ENCODE assay signal across 8 cellular contexts in genomic region chr1:229558460-229559335, GRCh38. TPM values are rescaled to one million over a fixed set of nuclear protein-coding genes. Genes with fewer than 3 reads are reported as not detected.
DNase-seq lines count a peak whose midpoint lies in the region; ATAC-seq and TF ChIP-seq lines count a peak whose summit lies in the region.

Gene ABCB10, minus strand, starts transcription at chr1:229558707. Its CDS starts 55 bp downstream, at chr1:229558652.

- H3K4me1 ChIP-seq in thymus (ENCODE audit: control insufficient read depth, insufficient read depth, low read length), result peaks cover 3% of the 10 kb centered on the region

- H3K4me3 Mint-ChIP-seq in activated naive CD8-positive, alpha-beta T cell, result peak within 1 kb of the TSS; percentile 96
- H3K4me3 Mint-ChIP-seq in glutamatergic neuron (ENCODE audit: unreplicated experiment) (peak within 1 kb of the TSS; percentile 93), osteocyte (ENCODE audit: unreplicated experiment) (peak within 1 kb of the TSS; percentile 93)

- H3K9me3 ChIP-seq in thymus (ENCODE audit: control insufficient read depth), result no peaks in the 10 kb centered on the region

- H3K4me3 ChIP-seq in GM12864 (ENCODE audit: low read depth, low read length) (peak within 1 kb of the TSS; percentile 69), thymus (ENCODE audit: low read length) (peak within 1 kb of the TSS; percentile 89)

- H3K27ac ChIP-seq in thymus (ENCODE audit: low read depth), result peak within 1 kb of the TSS; percentile 81

- DNase-seq in GM12864 (ENCODE audit: low read depth) (peak; percentile 89), NCI-H1092 (lab: John Stamatoyannopoulos, UW) (peak; percentile 97), SKM-1 treated with dmso at 0.1 percent for 144 hours (lab: John Stamatoyannopoulos, UW; ENCODE audit: unreplicated experiment) (peak; percentile 99), glutamatergic neuron (peak; percentile 98), osteocyte (ENCODE audit: extremely low spot score, unreplicated experiment) (peak; percentile 99)

- no peaks in the 10 kb centered on the region for H3K27me3 ChIP-seq in thymus (ENCODE audit: control insufficient read depth, insufficient read depth)

- peak; percentile 72 for TF ChIP-seq CTCF in GM12864 (IDR thresholded peaks at IDR 0.05; ENCODE audit: low read depth, low read length, missing control alignments)
- TF ChIP-seq CTCF in glutamatergic neuron (IDR thresholded peaks at IDR 0.05; ENCODE audit: partially characterized antibody, unreplicated experiment), result peak; percentile 85
- TF ChIP-seq CTCF in osteocyte (IDR thresholded peaks at IDR 0.05), result peak; percentile 88

- peak; percentile 81 for ATAC-seq in HG02610 (IDR thresholded peaks at IDR 0.05; ENCODE audit: unreplicated experiment)

- H3K9me3 Mint-ChIP-seq in activated naive CD8-positive, alpha-beta T cell (ENCODE audit: low read depth), result no peaks in the 10 kb centered on the region
- H3K9me3 Mint-ChIP-seq in glutamatergic neuron (ENCODE audit: unreplicated experiment) (peaks cover 4% of the 10 kb centered on the region), osteocyte (ENCODE audit: unreplicated experiment) (no peaks in the 10 kb centered on the region)

- H3K36me3 ChIP-seq in thymus (ENCODE audit: control insufficient read depth, insufficient read depth), result peaks cover 4% of the 10 kb centered on the region

- WGBS in thymus, result under 1% methylated on average over 109 of the region's 109 CpGs

- no peaks in the 10 kb centered on the region for H3K27me3 Mint-ChIP-seq in activated naive CD8-positive, alpha-beta T cell
- peaks cover 8% of the 10 kb centered on the region for H3K27me3 Mint-ChIP-seq in glutamatergic neuron (ENCODE audit: unreplicated experiment)
- no peaks in the 10 kb centered on the region for H3K27me3 Mint-ChIP-seq in osteocyte (ENCODE audit: unreplicated experiment)

- peak within 1 kb of the TSS; percentile 88 for H3K27ac Mint-ChIP-seq in activated naive CD8-positive, alpha-beta T cell
- H3K27ac Mint-ChIP-seq in glutamatergic neuron (ENCODE audit: unreplicated experiment) (peak within 1 kb of the TSS; percentile 91), osteocyte (ENCODE audit: unreplicated experiment) (peak within 1 kb of the TSS; percentile 86)

- peaks cover 32% of the 10 kb centered on the region for H3K4me1 Mint-ChIP-seq in activated naive CD8-positive, alpha-beta T cell (ENCODE audit: low read depth)
- H3K4me1 Mint-ChIP-seq in glutamatergic neuron (ENCODE audit: low read depth, unreplicated experiment) (peaks cover 14% of the 10 kb centered on the region), osteocyte (ENCODE audit: unreplicated experiment) (peaks cover 38% of the 10 kb centered on the region)

- no peaks in the 10 kb centered on the region for H3K36me3 Mint-ChIP-seq in activated naive CD8-positive, alpha-beta T cell
- H3K36me3 Mint-ChIP-seq in glutamatergic neuron (ENCODE audit: unreplicated experiment) (no peaks in the 10 kb centered on the region), osteocyte (ENCODE audit: unreplicated experiment) (peaks cover 6% of the 10 kb centered on the region)

RNA-seq across cellular contexts. Expression of gene ABCB10, which starts in this region (rescaled TPM):
- total RNA-seq in glutamatergic neuron (ENCODE audit: unreplicated experiment), result 15.0 TPM
- total RNA-seq in osteocyte, result 20.1 and 20.2 TPM in 2 replicates
- 15.2 TPM for polyA plus RNA-seq in thymus

Comparison
In these comparisons a context has a peak if more than half of its experiments do, and no peak if none do; other contexts are left out.
1. Peak in every context shown above with its lines: DNase-seq, ATAC-seq, H3K4me3 ChIP-seq and H3K27ac ChIP-seq.